In genomic region chr10:7563770-7564169, GRCh38 we compare ENCODE assay signal across 21 cellular contexts.
DNase-seq lines count a peak whose midpoint lies in the region; ATAC-seq and TF ChIP-seq lines count a peak whose summit lies in the region.
"Had no signal": no experiment of that assay in that cellular context is flagged by ENCODE, and none has a peak within 500 bp of the region (broad histone marks: within the 10 kb centered on the region; RNA-seq: fewer than 3 reads in every experiment).

No MANE protein-coding gene starts in this region.

- intact Hi-C loops in left ventricle myocardium inferior (cut with micrococcal nuclease): no loop called here
- intact Hi-C loops in cardiac septum (cut with DNase I): no loop called here

- H3K4me1 Mint-ChIP-seq in endothelial cell (ENCODE audit: unreplicated experiment): peaks cover 11% of the 10 kb centered on the region
- H3K4me1 Mint-ChIP-seq: activated CD4-positive, alpha-beta T cell treated with anti-CD3 and anti-CD28 coated beads, Interleukin-2, amount 10 ng/mL, durations not matched to agents 24 days and 14 days had no signal

- DNase-seq in left ventricle myocardium inferior (no peak), cardiac septum (ENCODE audit: low spot score) (no peak), globus pallidus (ENCODE audit: low spot score) (peak; percentile 68), omental fat pad (ENCODE audit: low spot score) (no peak), endothelial cell (ENCODE audit: low spot score) (no peak), NCI-H1694 (lab: John Stamatoyannopoulos, UW) (no peak)
- DNase-seq: 8988T; activated CD4-positive, alpha-beta T cell treated with anti-CD3 and anti-CD28 coated beads, Interleukin-2, amount 10 ng/mL, durations not matched to agents 24 days and 14 days; activated effector memory CD4-positive, alpha-beta T cell treated with Interleukin-2 at 50 U/mL for 16 hours; cerebellar nuclear complex; endodermal cell; NCI-H187; NCI-H446 treated with DMSO at 0.1 percent for 48 hours; stimulated activated CD4-positive, alpha-beta T cell treated with anti-CD3 and anti-CD28 coated beads, Interleukin-4, amount 100 ng/mL, for 1 hour had no signal

- H3K4me3 ChIP-seq in left ventricle myocardium inferior: no peak overlapping the region
- H3K4me3 ChIP-seq: adrenal gland; BLaER1 treated with 17β-estradiol and CSF1 and Interleukin-3, amounts not matched to agents 10 nM and 100 nM had no signal

- no peak overlapping the region for H3K4me3 Mint-ChIP-seq in endothelial cell (ENCODE audit: unreplicated experiment)
- H3K4me3 Mint-ChIP-seq: activated CD4-positive, alpha-beta T cell treated with anti-CD3 and anti-CD28 coated beads, Interleukin-2, amount 10 ng/mL, durations not matched to agents 24 days and 14 days; endodermal cell had no signal

- no peaks in the 10 kb centered on the region for H3K36me3 Mint-ChIP-seq in endothelial cell (ENCODE audit: low read depth, unreplicated experiment)

- H3K36me3 ChIP-seq in left ventricle myocardium inferior: no peaks in the 10 kb centered on the region
- H3K36me3 ChIP-seq: adrenal gland; BLaER1 treated with 17β-estradiol and CSF1 and Interleukin-3, amounts not matched to agents 10 nM and 100 nM; neutrophil had no signal

- no peaks in the 10 kb centered on the region for H3K9me3 ChIP-seq in left ventricle myocardium inferior (replicated peaks)
- H3K9me3 ChIP-seq: adrenal gland; BLaER1 treated with 17β-estradiol and CSF1 and Interleukin-3, amounts not matched to agents 10 nM and 100 nM; neutrophil had no signal

- H3K27me3 Mint-ChIP-seq in endothelial cell (ENCODE audit: unreplicated experiment): peaks cover 7% of the 10 kb centered on the region

- no peak for TF ChIP-seq CTCF in left ventricle myocardium inferior (IDR thresholded peaks at IDR 0.05; ENCODE audit: borderline replicate concordance)
- TF ChIP-seq CTCF in omental fat pad (IDR thresholded peaks at IDR 0.05): no peak
- TF ChIP-seq CTCF in endothelial cell (IDR thresholded peaks at IDR 0.05; ENCODE audit: unreplicated experiment): no peak

- peaks cover 41% of the 10 kb centered on the region for H3K4me1 ChIP-seq in left ventricle myocardium inferior
- H3K4me1 ChIP-seq: BLaER1 treated with 17β-estradiol and CSF1 and Interleukin-3, amounts not matched to agents 10 nM and 100 nM had no signal

- no peaks in the 10 kb centered on the region for H3K9me3 Mint-ChIP-seq in endothelial cell (ENCODE audit: unreplicated experiment)
- H3K9me3 Mint-ChIP-seq: activated CD4-positive, alpha-beta T cell treated with anti-CD3 and anti-CD28 coated beads, Interleukin-2, amount 10 ng/mL, durations not matched to agents 24 days and 14 days; endodermal cell had no signal

- peak; percentile 8 for ATAC-seq in omental fat pad (ENCODE audit: low FRiP score)
- ATAC-seq in HG02884 (IDR thresholded peaks at IDR 0.05; ENCODE audit: unreplicated experiment): no peak
- ATAC-seq in HG03108 (IDR thresholded peaks at IDR 0.05; ENCODE audit: unreplicated experiment): no peak
- ATAC-seq: HepG2 had no signal

- no peaks in the 10 kb centered on the region for H3K27me3 ChIP-seq in left ventricle myocardium inferior (ENCODE audit: low read depth)
- H3K27me3 ChIP-seq: adrenal gland; BLaER1 treated with 17β-estradiol and CSF1 and Interleukin-3, amounts not matched to agents 10 nM and 100 nM; neutrophil had no signal

- H3K27ac ChIP-seq in left ventricle myocardium inferior (replicated peaks): peak overlapping the region; percentile 71
- H3K27ac ChIP-seq: BLaER1 treated with 17β-estradiol and CSF1 and Interleukin-3, amounts not matched to agents 10 nM and 100 nM; neutrophil; RWPE1 had no signal

- H3K27ac Mint-ChIP-seq in endothelial cell (ENCODE audit: unreplicated experiment): no peak overlapping the region
- H3K27ac Mint-ChIP-seq: activated CD4-positive, alpha-beta T cell treated with anti-CD3 and anti-CD28 coated beads, Interleukin-2, amount 10 ng/mL, durations not matched to agents 24 days and 14 days; endodermal cell had no signal
